ENCODE assay signal across 30 cellular contexts in the genomic region with DNA sequence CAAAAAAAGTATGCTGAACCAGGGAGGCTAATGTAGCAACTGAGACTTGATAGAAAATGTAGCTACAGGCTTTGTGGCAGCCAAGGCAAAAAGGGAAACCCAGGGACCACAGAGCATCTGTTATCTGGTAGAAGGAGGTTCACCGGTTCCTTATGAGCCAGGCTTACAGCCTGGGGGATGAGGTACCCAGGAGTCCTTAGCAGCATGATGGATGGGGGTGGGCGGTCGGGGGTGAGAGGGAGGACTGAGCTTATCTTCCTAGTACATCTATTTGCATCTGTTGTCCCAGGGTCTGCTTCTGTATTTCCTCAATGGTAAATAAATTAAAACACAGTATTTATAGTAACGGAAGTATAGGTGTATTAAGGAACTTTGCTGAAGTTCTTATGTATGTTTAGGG. TPM values are rescaled to one million over a fixed set of nuclear protein-coding genes. Genes with fewer than 3 reads are reported as not detected.
"Had no signal": no experiment of that assay in that cellular context is flagged by ENCODE, and none has a peak within 500 bp of the region (broad histone marks: within the 10 kb centered on the region; RNA-seq: fewer than 3 reads in every experiment).

No MANE protein-coding gene starts in this region.

- H3K27me3 ChIP-seq: adrenal gland, body of pancreas, cardiac muscle cell had no signal

- H3K9me3 ChIP-seq: adrenal gland, body of pancreas had no signal

- H3K36me3 ChIP-seq: adrenal gland, cardiac muscle cell had no signal

- H3K4me3 ChIP-seq: adrenal gland, body of pancreas, cardiac muscle cell had no signal

- H3K27ac ChIP-seq: adrenal gland, body of pancreas, cardiac muscle cell, VCaP had no signal

- DNase-seq: activated B cell treated with CpG ODN at 0.5 μM for 24 hours; activated CD4-positive, alpha-beta memory T cell treated with anti-CD3 and anti-CD28 coated beads for 36 hours; activated CD4-positive, alpha-beta T cell treated with anti-CD3 and anti-CD28 coated beads for 4 hours; activated CD4-positive, alpha-beta T cell treated with anti-CD3 and anti-CD28 coated beads, Interleukin-2, amount 10 ng/mL, durations not matched to agents 24 days and 14 days; activated CD4-positive, alpha-beta T cell treated with anti-CD3 and anti-CD28 coated beads, Interleukin-2, amount 50 U/mL, for 1 hour; activated CD4-positive, alpha-beta T cell treated with anti-CD3 and anti-CD28 coated beads, Interleukin-2, amount 50 U/mL, for 4 hours; activated CD4-positive, CD25-positive, alpha-beta regulatory T cell treated with anti-CD3 and anti-CD28 coated beads, Interleukin-2, amount 50 U/mL, for 72 hours; activated CD8-positive, alpha-beta memory T cell treated with anti-CD3 and anti-CD28 coated beads, Interleukin-2, amount 50 U/mL, for 4 hours; activated CD8-positive, alpha-beta T cell treated with anti-CD3 and anti-CD28 coated beads for 36 hours; activated effector memory CD4-positive, alpha-beta T cell treated with anti-CD3 and anti-CD28 coated beads, Interleukin-2, amount 50 U/mL, for 16 hours; activated gamma-delta T cell treated with Interleukin-2 at 50 U/mL for 16 hours; activated naive CD4-positive, alpha-beta T cell; activated naive CD4-positive, alpha-beta T cell treated with anti-CD3 and anti-CD28 coated beads for 36 hours; activated naive CD4-positive, alpha-beta T cell treated with anti-CD3 and anti-CD28 coated beads, Interleukin-2, amount 50 U/mL, for 16 hours; activated naive CD8-positive, alpha-beta T cell treated with anti-CD3 and anti-CD28 coated beads for 36 hours; activated T-cell treated with anti-CD3 and anti-CD28 coated beads for 4 hours; activated T-cell treated with anti-CD3 and anti-CD28 coated beads, Interleukin-2, amount 50 U/mL, for 1 hour; activated T-cell treated with anti-CD3 and anti-CD28 coated beads, Interleukin-2, amount 50 U/mL, for 4 hours; activated T-cell treated with anti-CD3 and anti-CD28 coated beads, Interleukin-2, amount 50 U/mL, for 72 hours; adrenal gland; amniotic stem cell; body of pancreas; caudate nucleus; cerebellar nuclear complex; T-helper 1 cell; T-helper 2 cell; T-helper 9 cell had no signal

RNA-seq across cellular contexts. Expression of gene GDAP1L1, which starts 1.1 kb away (rescaled TPM):
- polyA plus RNA-seq: aorta had no signal
